Comparison of ENCODE assay signal across 8 cellular contexts in the genomic region with DNA sequence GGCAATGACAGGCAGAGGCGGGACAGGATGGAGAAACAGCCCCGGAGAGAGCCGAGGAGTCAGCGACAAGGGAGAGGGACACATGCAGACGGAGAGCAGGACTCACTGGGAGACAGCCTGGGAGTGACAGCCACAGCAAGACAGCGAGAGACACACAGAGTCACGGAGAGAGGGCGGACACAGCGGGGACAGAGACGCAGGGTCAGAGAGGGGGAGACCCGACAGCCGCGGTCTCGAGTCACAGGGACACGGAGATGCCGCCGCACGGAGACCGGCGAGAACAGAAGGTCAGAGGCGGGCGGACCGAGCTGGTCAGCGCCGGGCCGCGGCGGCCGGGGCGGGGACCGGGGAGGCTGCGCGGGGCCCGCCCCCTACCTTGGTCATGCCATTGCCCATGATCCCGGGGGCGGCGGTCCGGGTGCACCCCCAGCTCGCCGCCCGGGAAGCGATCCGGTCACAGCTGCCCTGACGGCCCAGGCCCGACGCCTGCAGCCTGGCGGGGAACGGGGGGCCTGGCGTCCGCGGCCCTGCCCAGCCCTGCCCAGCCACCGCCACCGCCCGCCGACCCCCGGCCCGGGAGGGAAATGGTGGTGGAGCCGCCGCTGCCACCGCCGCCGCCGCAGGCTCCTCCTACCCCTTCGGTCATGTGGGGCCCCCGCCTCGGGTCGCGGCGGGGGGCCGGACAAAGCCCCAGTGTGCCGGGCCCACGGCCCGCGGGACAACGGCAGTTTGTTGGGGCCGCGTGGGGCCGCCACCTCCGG. TPM values are rescaled to one million over a fixed set of nuclear protein-coding genes. Genes with fewer than 3 reads are reported as not detected.
DNase-seq lines count a peak whose midpoint lies in the region; ATAC-seq and TF ChIP-seq lines count a peak whose summit lies in the region.

Gene DUSP15 (minus strand): TSS at position 586 of the 761 bp plus-strand sequence. CDS start 190 bp downstream, at position 396.
A gene with protein sequence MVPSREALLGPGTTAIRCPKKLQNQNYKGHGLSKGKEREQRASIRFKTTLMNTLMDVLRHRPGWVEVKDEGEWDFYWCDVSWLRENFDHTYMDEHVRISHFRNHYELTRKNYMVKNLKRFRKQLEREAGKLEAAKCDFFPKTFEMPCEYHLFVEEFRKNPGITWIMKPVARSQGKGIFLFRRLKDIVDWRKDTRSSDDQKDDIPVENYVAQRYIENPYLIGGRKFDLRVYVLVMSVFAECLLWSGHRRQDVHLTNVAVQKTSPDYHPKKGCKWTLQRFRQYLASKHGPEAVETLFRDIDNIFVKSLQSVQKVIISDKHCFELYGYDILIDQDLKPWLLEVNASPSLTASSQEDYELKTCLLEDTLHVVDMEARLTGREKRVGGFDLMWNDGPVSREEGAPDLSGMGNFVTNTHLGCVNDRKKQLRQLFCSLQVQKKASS (plus strand): TSS at position 693 of the 761 bp plus-strand sequence. CDS start 493 bp downstream, outside the sequence.

- H3K4me1 Mint-ChIP-seq in memory B cell, result peaks cover 32% of the 10 kb centered on the region

- H3K9me2 ChIP-seq in PC-9 (ENCODE audit: insufficient read depth), result no peaks in the 10 kb centered on the region

- peak; percentile 49 for ATAC-seq in memory B cell (ENCODE audit: low read depth)
- ATAC-seq in HG03439 (IDR thresholded peaks at IDR 0.05; ENCODE audit: unreplicated experiment), result no peak

- intact Hi-C loops in PC-9 (cut with micrococcal nuclease; ENCODE audit: unreplicated experiment), result loop anchor here (1.0 kb wide), 1 partner anchor 9 kb away; no protein-coding TSS in a partner anchor
- intact Hi-C loops in dorsolateral prefrontal cortex (cut with DNase I), result no loop called here

- no peaks in the 10 kb centered on the region for H3F3A ChIP-seq in PC-9 (ENCODE audit: insufficient read depth, low read depth)

- POLR2A ChIA-PET in PC-9 (lab: Charles Lee; ENCODE audit: unreplicated experiment), result interaction anchor here (0.6 kb wide), 1 partner anchor 33 kb away, joined by 3 read pairs; no protein-coding TSS in a partner anchor

- no TSS peak for BruUV-seq in PC-9 (replicated peaks; lab: Mats Ljungman, UMichigan)

- CTCF ChIA-PET in PC-9 (lab: Charles Lee), result interaction anchor here (0.7 kb wide), 1 partner anchor 405 kb away, joined by 3 read pairs; no protein-coding TSS in a partner anchor

- H2AFZ ChIP-seq in PC-9, result no peak within 1 kb of the TSS

- H3K27me3 Mint-ChIP-seq in memory B cell, result peaks cover 26% of the 10 kb centered on the region

- H3K4me3 ChIP-seq in PC-9 (no peak within 1 kb of the TSS), dorsolateral prefrontal cortex (peak within 1 kb of the TSS; percentile 58 to 92 (median 81))

- H3K36me3 ChIP-seq in PC-9 (ENCODE audit: low read depth), result no peaks in the 10 kb centered on the region

- TF ChIP-seq CTCF in PC-9 (conservative IDR thresholded peaks at IDR 0.05) (no peak), dorsolateral prefrontal cortex (IDR thresholded peaks at IDR 0.05 in 54 of 56, conservative IDR thresholded peaks at IDR 0.05 in 2 of 56; ENCODE audit: low read depth in 1 of 56, partially characterized antibody in 56 of 56) (peak in 15 of 56 donors; percentile 5 to 47 (median 15))

- H3K27me3 ChIP-seq in PC-9 (ENCODE audit: insufficient read depth, low read depth) (peaks cover 85% of the 10 kb centered on the region), dorsolateral prefrontal cortex (no peaks in the 10 kb centered on the region)

- DNase-seq in NCI-H345 (lab: John Stamatoyannopoulos, UW), result peak; percentile 40
- DNase-seq in NCI-H345 treated with DMSO at 0.1 percent for 48 hours (lab: John Stamatoyannopoulos, UW; ENCODE audit: unreplicated experiment), result no peak
- peak in 1 of 2 experiments; percentile 28 for DNase-seq in PC-9
- peak in 9 of 10 donors; percentile 50 to 86 (median 58) for DNase-seq in dorsolateral prefrontal cortex
- DNase-seq in memory B cell (ENCODE audit: low spot score in 2 of 2), result peak in 1 of 2 donors; percentile 43
- DNase-seq in T-helper 9 cell, result no peak

- peak within 1 kb of the TSS; percentile 26; the same call in 1 of the 2 replicates for H3K4me2 ChIP-seq in PC-9

- H3K27ac ChIP-seq in PC-9 (no peak within 1 kb of the TSS), dorsolateral prefrontal cortex (peak within 1 kb of the TSS; percentile 25 to 96 (median 87)), temporal lobe (ENCODE audit: low read depth, low read length) (peak within 1 kb of the TSS; percentile 89)

- peak within 1 kb of the TSS; percentile 95 for H3K4me3 Mint-ChIP-seq in memory B cell

- H3K4me1 ChIP-seq in PC-9 (replicated peaks; ENCODE audit: insufficient read depth), result no peaks in the 10 kb centered on the region

- peak within 1 kb of the TSS; percentile 75 for H3K27ac Mint-ChIP-seq in memory B cell

- no peaks in the 10 kb centered on the region for H3K9me3 ChIP-seq in PC-9 (ENCODE audit: insufficient read depth, low read depth)

- no peaks in the 10 kb centered on the region for H3K79me2 ChIP-seq in PC-9 (ENCODE audit: low read depth)

- H3K36me3 Mint-ChIP-seq in memory B cell, result peaks cover 4% of the 10 kb centered on the region

- no peaks in the 10 kb centered on the region for H4K20me1 ChIP-seq in PC-9 (ENCODE audit: insufficient read depth)

- no peaks in the 10 kb centered on the region for H3K9me3 Mint-ChIP-seq in memory B cell

RNA-seq across cellular contexts. Expression of gene DUSP15, which starts in this region (rescaled TPM):
- total RNA-seq in PC-9 (2021) (not detected in 2 replicates), dorsolateral prefrontal cortex (10 to 100 TPM in 24 of 120 experiments, 1 to 10 TPM in 96; 4.0 to 19.1 (median 8.0) TPM), temporal lobe (4.4 TPM)

RNA-seq across cellular contexts. Expression of the second gene that starts in this region (rescaled TPM):
- total RNA-seq in PC-9 (2021), result 1.5 and 1.8 TPM in 2 replicates
- 10 to 100 TPM in 3 of 120 experiments, 1 to 10 TPM in 117; 2.6 to 11.1 (median 5.7) TPM for total RNA-seq in dorsolateral prefrontal cortex
- 3.7 TPM for total RNA-seq in temporal lobe

Comparison
In these comparisons a context has a peak if more than half of its experiments do, and no peak if none do; other contexts are left out.
1. DNase-seq: peak in NCI-H345 (single experiment) and dorsolateral prefrontal cortex (9 of 10); none in NCI-H345 treated with DMSO at 0.1 percent for 48 hours (single experiment) and T-helper 9 cell (single experiment).